In genomic region chr22:20787223-20787622, GRCh38 we compare ENCODE assay signal across 13 cellular contexts. TPM values are rescaled to one million over a fixed set of nuclear protein-coding genes. Genes with fewer than 3 reads are reported as not detected.
A peak's percentile ranks its signal among the peaks of the same experiment; 100 is the strongest.
DNase-seq lines count a peak whose midpoint lies in the region; ATAC-seq and TF ChIP-seq lines count a peak whose summit lies in the region.
"Had no signal": no experiment of that assay in that cellular context is flagged by ENCODE, and none has a peak within 500 bp of the region (broad histone marks: within the 10 kb centered on the region; RNA-seq: fewer than 3 reads in every experiment).

No MANE protein-coding gene starts in this region.

- TF ChIP-seq CTCF in liver (IDR thresholded peaks at IDR 0.05; ENCODE audit: low read depth, low read length, missing input control) = no peak
- no peak for TF ChIP-seq CTCF in Caco-2 (IDR thresholded peaks at IDR 0.05; ENCODE audit: insufficient read depth in 1 of 2, low read depth in 1 of 2, low read length in 1 of 2, severe bottlenecking in 1 of 2, unreplicated experiment in 1 of 2)

- H3K4me1 ChIP-seq in SJCRH30 = peaks cover 49% of the 10 kb centered on the region
- H3K4me1 ChIP-seq in liver (ENCODE audit: control insufficient read depth in 4 of 4, insufficient read depth in 4 of 4, low read length in 3 of 4) = peaks cover 21 to 88% (median 77%) of the 10 kb centered on the region in 4 donors
- peaks cover 5% of the 10 kb centered on the region; the same call in 1 of the 2 replicates for H3K4me1 ChIP-seq in Caco-2
- H3K4me1 ChIP-seq: BE2C had no signal

- H3K9me3 Mint-ChIP-seq in Caco-2 (ENCODE audit: unreplicated experiment) = no peaks in the 10 kb centered on the region
- H3K9me3 Mint-ChIP-seq: IgD-negative memory B cell had no signal

- H3K4me3 ChIP-seq in SJCRH30 = no peak overlapping the region
- no peak overlapping the region for H3K4me3 ChIP-seq in liver (ENCODE audit: low read depth in 1 of 3, low read length in 3 of 3)
- H3K4me3 ChIP-seq in Caco-2 (ENCODE audit: low read depth, low read length) = no peak overlapping the region
- H3K4me3 ChIP-seq: GM23248 had no signal

- TF ChIP-seq RAD21 in liver (IDR thresholded peaks at IDR 0.05) = no peak

- no TSS peak for BruUV-seq in Caco-2 (replicated peaks; lab: Mats Ljungman, UMichigan)

- peak overlapping the region; percentile 58 for H3K27ac ChIP-seq in SJCRH30
- H3K27ac ChIP-seq in liver (ENCODE audit: low read depth in 1 of 2, low read length in 2 of 2) = peak overlapping the region; percentile 76 to 90
- H3K27ac ChIP-seq: GM23248 had no signal

- no peak overlapping the region for H3K4me3 Mint-ChIP-seq in Caco-2 (ENCODE audit: unreplicated experiment)
- H3K4me3 Mint-ChIP-seq: IgD-negative memory B cell had no signal

- DNase-seq in left ventricle myocardium superior (no peak), left cardiac atrium (no peak), SJCRH30 (peak; percentile 68 to 82), NCI-H1436 treated with DMSO at 0.1 percent for 48 hours (lab: John Stamatoyannopoulos, UW) (no peak), Caco-2 (no peak), NCI-H748 (lab: John Stamatoyannopoulos, UW; ENCODE audit: unreplicated experiment) (no peak)
- DNase-seq: BE2C, Calu3, GM23248 had no signal

- CTCF ChIA-PET in Caco-2 (lab: Charles Lee) = no interaction called here

- H3K27me3 ChIP-seq in SJCRH30 (no peaks in the 10 kb centered on the region), liver (ENCODE audit: control insufficient read depth in 4 of 4, insufficient read depth in 4 of 4, low read length in 3 of 4) (no peaks in the 10 kb centered on the region), Caco-2 (replicated peaks; ENCODE audit: control insufficient read depth, insufficient read depth, low read length) (no peaks in the 10 kb centered on the region)
- H3K27me3 ChIP-seq: BE2C had no signal

- no peaks in the 10 kb centered on the region for H3K27me3 Mint-ChIP-seq in Caco-2 (ENCODE audit: insufficient read depth, unreplicated experiment)
- H3K27me3 Mint-ChIP-seq: IgD-negative memory B cell had no signal

- H3K36me3 ChIP-seq in SJCRH30 (no peaks in the 10 kb centered on the region), liver (ENCODE audit: control insufficient read depth in 4 of 4, insufficient read depth in 3 of 4, low read depth in 1 of 4, low read length in 3 of 4) (peaks cover 0 to 26% (median 10%) of the 10 kb centered on the region in 4 donors), Caco-2 (ENCODE audit: control insufficient read depth, insufficient read depth, low read length) (0 out of 2 replicates have a peak, but pooled peaks cover 2% of the 10 kb centered on the region)

- no peaks in the 10 kb centered on the region for H3K4me1 Mint-ChIP-seq in Caco-2 (ENCODE audit: low read depth, unreplicated experiment)

- no peaks in the 10 kb centered on the region for H3K9me3 ChIP-seq in SJCRH30 (replicated peaks)
- H3K9me3 ChIP-seq in liver (ENCODE audit: control insufficient read depth in 4 of 4, low read length in 3 of 4) = no peaks in the 10 kb centered on the region
- no peaks in the 10 kb centered on the region for H3K9me3 ChIP-seq in Caco-2
- H3K9me3 ChIP-seq: BE2C had no signal

- H3K27ac Mint-ChIP-seq in Caco-2 (ENCODE audit: unreplicated experiment) = no peak overlapping the region
- H3K27ac Mint-ChIP-seq: IgD-negative memory B cell had no signal

- peaks cover 14% of the 10 kb centered on the region for H3K36me3 Mint-ChIP-seq in Caco-2 (ENCODE audit: insufficient read depth, unreplicated experiment)

- intact Hi-C loops in left ventricle myocardium superior (cut with micrococcal nuclease) (loop anchor here (10.0 kb wide), 1 partner anchor 1108 kb away; no protein-coding TSS in a partner anchor), left cardiac atrium (cut with DNase I) (no loop called here), Caco-2 (cut with micrococcal nuclease; ENCODE audit: unreplicated experiment) (no loop called here)

- H3K9ac ChIP-seq in liver (ENCODE audit: low read depth in 1 of 2, low read length in 2 of 2) = peak overlapping the region in 1 of 2 donors; percentile 13
- H3K9ac ChIP-seq: GM23248 had no signal

- POLR2A ChIA-PET in Caco-2 (lab: Charles Lee) = no interaction called here

- ATAC-seq in left ventricle myocardium superior (peak; percentile 3), left cardiac atrium (no peak)
- ATAC-seq: HCT116 had no signal

- 97% methylated on average over 4 of the region's 4 CpGs for WGBS in liver

TF ChIP-seq in liver, 16 proteins besides CTCF, POLR2A, EP300 and RAD21:
- TF ChIP-seq RXRA (IDR thresholded peaks at IDR 0.05) = no peak
- no peak for TF ChIP-seq YY1 (IDR thresholded peaks at IDR 0.05)

RNA-seq across cellular contexts. Expression of gene SERPIND1, which starts 13.3 kb away (rescaled TPM):
- total RNA-seq in left ventricle myocardium superior (not detected), left cardiac atrium (1 to 10 TPM; 1.4 to 1.7 TPM), liver (100 to 1,000 TPM; 117 to 176 TPM), Caco-2 (2022) (1.3 and 1.5 TPM in 2 replicates)
- total RNA-seq in SJCRH30 (2014; rRNA removed; shearing (Covaris generic)) = 0.04 TPM in 1 of 2 replicates, not detected in the other
- polyA plus RNA-seq in liver = 100 to 1,000 TPM; 166 to 173 TPM
- total RNA-seq: Calu3, GM23248, HT-29 had no signal

Comparison
In these comparisons a context has a peak if more than half of its experiments do, and no peak if none do; other contexts are left out.
1. DNase-seq: peak in SJCRH30 (2 of 2); none in left ventricle myocardium superior (single experiment), left cardiac atrium (single experiment), NCI-H1436 treated with DMSO at 0.1 percent for 48 hours (single experiment), Caco-2 (0 of 2) and NCI-H748 (single experiment).
2. RNA of gene SERPIND1, which starts 13.3 kb away (total RNA-seq): 117 to 176 TPM in liver; 1.4 to 1.7 TPM in left cardiac atrium, 1.3 to 1.5 TPM in Caco-2, not detected in left ventricle myocardium superior (single experiment) and 0.04 TPM in SJCRH30; every median in the first group is over 10 times any median in the second.